2 cellular contexts compared by ENCODE assay signal in genomic region chr6:84086545-84087429, GRCh38.
TF ChIP-seq lines count a peak whose summit lies in the region.

No MANE protein-coding gene starts in this region.

TF ChIP-seq in HepG2, 621 proteins besides CTCF, POLR2A, EP300 and RAD21:
- TF ChIP-seq ZNF770 (CRISPR knock-in tag; IDR thresholded peaks at IDR 0.05) (no peak), PRDM10 (CRISPR knock-in tag; IDR thresholded peaks at IDR 0.05; ENCODE audit: low read depth) (0 out of 2 replicates have a peak, but pooled peaks have one; percentile 26), NR2F6 (IDR thresholded peaks at IDR 0.05) (no peak), NR2F6 (CRISPR knock-in tag; IDR thresholded peaks at IDR 0.05) (no peak), ZNF12 (CRISPR knock-in tag; IDR thresholded peaks at IDR 0.05) (no peak), HMG20B (CRISPR knock-in tag; conservative IDR thresholded peaks at IDR 0.05) (no peak), FOXK1 (CRISPR knock-in tag; IDR thresholded peaks at IDR 0.05; ENCODE audit: borderline replicate concordance, low read depth) (no peak), SOX13 (IDR thresholded peaks at IDR 0.05) (no peak), SOX13 (CRISPR knock-in tag; conservative IDR thresholded peaks at IDR 0.05 in 1 of 2, IDR thresholded peaks at IDR 0.05 in 1 of 2) (peak in 1 of 2 experiments; percentile 65; a peak in 2 of 4 replicates)

TF ChIP-seq in GM12878, 131 proteins besides CTCF, POLR2A, EP300 and RAD21:
- TF ChIP-seq PKNOX1 (IDR thresholded peaks at IDR 0.05) (peak; percentile 42; the same call in 1 of the 2 replicates), NFXL1 (IDR thresholded peaks at IDR 0.05; ENCODE audit: borderline replicate concordance) (no peak)
